ENCODE assay signal across 8 cellular contexts in the genomic region with DNA sequence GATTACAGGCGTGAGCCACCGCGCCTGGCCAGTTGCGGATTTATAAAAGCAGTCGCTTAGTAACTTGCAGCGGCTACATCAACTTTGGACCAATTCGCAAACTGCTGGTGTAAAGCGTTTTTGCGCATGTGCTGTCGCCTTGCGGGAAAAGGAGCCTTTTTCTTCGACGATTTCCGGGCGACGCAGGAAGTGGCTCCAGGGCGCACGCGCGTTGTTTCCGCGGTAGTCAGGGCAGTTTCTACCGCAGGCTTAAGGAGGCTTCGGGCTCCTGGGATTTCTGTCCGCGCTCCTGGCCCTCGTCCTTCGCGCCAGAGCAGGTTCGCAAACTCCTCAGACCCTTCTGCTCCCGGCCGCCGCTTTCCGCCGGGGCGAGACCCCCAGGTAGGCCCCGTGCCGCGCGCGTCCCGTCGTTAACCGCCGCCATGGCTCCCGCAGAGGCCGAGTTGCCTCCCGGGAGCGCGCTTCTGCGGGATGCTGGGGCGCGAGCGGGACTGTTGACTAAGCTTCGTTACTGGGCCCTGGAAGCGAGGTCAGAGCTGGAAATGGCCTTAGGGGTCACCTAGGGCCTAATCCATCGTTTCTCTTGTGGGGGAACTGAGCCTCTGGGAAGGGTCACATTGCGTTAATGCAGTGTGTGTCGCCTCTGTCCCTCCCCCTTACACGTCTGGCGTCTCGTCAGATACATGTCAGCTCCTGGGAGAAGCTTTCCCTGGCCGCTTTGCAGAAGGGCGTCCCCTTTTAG. TPM values are rescaled to one million over a fixed set of nuclear protein-coding genes. Genes with fewer than 3 reads are reported as not detected.
DNase-seq lines count a peak whose midpoint lies in the region; ATAC-seq and TF ChIP-seq lines count a peak whose summit lies in the region.

Gene RAE1, plus strand, starts transcription at position 214 of the 742 bp plus-strand sequence. CDS start 2,784 bp downstream, outside the sequence.

- peak; percentile 76 for DNase-seq in BJ (ENCODE audit: low read depth)
- DNase-seq in NCI-H82 (lab: John Stamatoyannopoulos, UW): peak; percentile 94
- peak; percentile 90 to 93 for DNase-seq in activated CD4-positive, alpha-beta T cell treated with anti-CD3 and anti-CD28 coated beads, Interleukin-2, amount 50 U/mL, for 48 hours
- DNase-seq in dorsolateral prefrontal cortex: peak; percentile 86 to 94 (median 91)
- peak; percentile 89 to 93 (median 92) for DNase-seq in right lobe of liver
- peak; percentile 94 for DNase-seq in stimulated activated CD4-positive, alpha-beta T cell treated with anti-CD3 and anti-CD28 coated beads, Interleukin-4, amount 100 ng/mL, for 24 hours

- POLR2A ChIA-PET in BJ (lab: Charles Lee): no interaction called here

- H3K36me3 ChIP-seq in BJ (ENCODE audit: control insufficient read depth, insufficient read depth, low read length) (peaks cover 3% of the 10 kb centered on the region), right lobe of liver (peaks cover 0 to 23% (median 11%) of the 10 kb centered on the region in 4 donors)

- CTCF ChIA-PET in BJ (lab: Yijun Ruan, JAX): no interaction called here

- H3K4me1 ChIP-seq in right lobe of liver: peaks cover 0 to 10% (median 3%) of the 10 kb centered on the region in 4 donors

- no peak for TF ChIP-seq CTCF in BJ (IDR thresholded peaks at IDR 0.05; ENCODE audit: insufficient read depth, low read depth, low read length)
- TF ChIP-seq CTCF in dorsolateral prefrontal cortex (IDR thresholded peaks at IDR 0.05 in 54 of 56, conservative IDR thresholded peaks at IDR 0.05 in 2 of 56; ENCODE audit: low read depth in 1 of 56, partially characterized antibody in 56 of 56): peak in 13 of 56 donors; percentile 4 to 45 (median 19)
- no peak for TF ChIP-seq CTCF in right lobe of liver (IDR thresholded peaks at IDR 0.05)

- H3K27ac ChIP-seq in dorsolateral prefrontal cortex (peak within 1 kb of the TSS in 57 of 59 donors; percentile 53 to 93 (median 85)), right lobe of liver (peak within 1 kb of the TSS; percentile 67 to 80 (median 74))

- 1% methylated on average over 12 of the region's 64 CpGs for WGBS in right lobe of liver (ENCODE audit: insufficient coverage, low coverage, low lambda C conversion rate, missing lambda C conversion rate)

- H3K9me3 ChIP-seq in right lobe of liver: no peaks in the 10 kb centered on the region

- TF ChIP-seq POLR2A in right lobe of liver (IDR thresholded peaks at IDR 0.05): peak; percentile 60

- intact Hi-C loops in dorsolateral prefrontal cortex (cut with DNase I) (loop anchor here (2.0 to 10.0 kb wide), 2 partner anchors 260 to 876 kb away; no protein-coding TSS in a partner anchor), right lobe of liver (cut with DNase I) (no loop called here)

- ATAC-seq in GM19328 (IDR thresholded peaks at IDR 0.05; ENCODE audit: unreplicated experiment) (peak; percentile 73), HG03571 (IDR thresholded peaks at IDR 0.05; ENCODE audit: unreplicated experiment) (peak; percentile 77), right lobe of liver (peak; percentile 85 to 95 (median 92))

- H3K27me3 ChIP-seq in BJ (ENCODE audit: control insufficient read depth, insufficient read depth, low read length) (no peaks in the 10 kb centered on the region), dorsolateral prefrontal cortex (peaks cover 0 to 8% (median 0%) of the 10 kb centered on the region in 45 donors), right lobe of liver (no peaks in the 10 kb centered on the region)

- H3K4me3 ChIP-seq in BJ (ENCODE audit: low read depth, low read length) (peak within 1 kb of the TSS; percentile 57), dorsolateral prefrontal cortex (peak within 1 kb of the TSS; percentile 62 to 100 (median 97)), right lobe of liver (peak within 1 kb of the TSS; percentile 88 to 99 (median 96))

RNA-seq across cellular contexts. Expression of gene RAE1, which starts in this region (rescaled TPM):
- 30.5 and 39.0 TPM in 2 replicates for polyA plus RNA-seq in BJ (2011; rRNA removed)
- 23.0 and 23.1 TPM in 2 replicates for polyA minus RNA-seq in BJ (2011; rRNA and poly(A)+ RNA removed)
- total RNA-seq in dorsolateral prefrontal cortex: 10 to 100 TPM; 16.2 to 42.7 (median 30.2) TPM
- 10 to 100 TPM in 4 of 6 experiments, 1 to 10 TPM in 2; 8.6 to 22.1 (median 11.1) TPM for total RNA-seq in right lobe of liver

Comparison
In these comparisons a context has a peak if more than half of its experiments do, and no peak if none do; other contexts are left out.
1. Peak in every context shown above with its lines: DNase-seq, ATAC-seq, H3K4me3 ChIP-seq and H3K27ac ChIP-seq.
2. intact Hi-C loops: an anchor here in dorsolateral prefrontal cortex (2.0 to 10.0 kb wide); none called in right lobe of liver.